In the genomic region with DNA sequence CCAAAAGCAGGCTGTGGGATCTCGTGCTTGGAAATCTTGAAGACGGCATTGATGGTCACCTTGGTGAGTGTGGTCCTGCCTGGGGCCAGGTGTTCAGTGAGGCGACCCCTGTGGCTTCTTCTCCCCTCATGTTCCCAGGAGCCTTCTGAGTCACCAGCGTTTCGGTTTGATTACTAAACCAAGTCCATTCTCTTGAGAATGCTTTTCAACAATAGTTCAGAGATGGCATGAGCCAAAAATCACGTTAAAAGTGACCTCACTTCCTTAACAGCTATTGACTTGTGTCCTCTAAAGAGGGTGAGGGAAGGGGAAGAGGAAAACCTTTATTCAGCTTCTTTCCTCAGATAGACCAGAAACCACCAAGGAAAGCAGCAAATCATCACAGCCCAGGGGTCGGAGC, we compare ENCODE assay signal across 1 cellular context.
A peak's percentile ranks its signal among the peaks of the same experiment; 100 is the strongest.
TF ChIP-seq lines count a peak whose summit lies in the region.

No MANE protein-coding gene starts in this region.

TF ChIP-seq in GM12878, 131 proteins besides CTCF, POLR2A, EP300 and RAD21 (continued from another document):
- TF ChIP-seq, protein P1, sequence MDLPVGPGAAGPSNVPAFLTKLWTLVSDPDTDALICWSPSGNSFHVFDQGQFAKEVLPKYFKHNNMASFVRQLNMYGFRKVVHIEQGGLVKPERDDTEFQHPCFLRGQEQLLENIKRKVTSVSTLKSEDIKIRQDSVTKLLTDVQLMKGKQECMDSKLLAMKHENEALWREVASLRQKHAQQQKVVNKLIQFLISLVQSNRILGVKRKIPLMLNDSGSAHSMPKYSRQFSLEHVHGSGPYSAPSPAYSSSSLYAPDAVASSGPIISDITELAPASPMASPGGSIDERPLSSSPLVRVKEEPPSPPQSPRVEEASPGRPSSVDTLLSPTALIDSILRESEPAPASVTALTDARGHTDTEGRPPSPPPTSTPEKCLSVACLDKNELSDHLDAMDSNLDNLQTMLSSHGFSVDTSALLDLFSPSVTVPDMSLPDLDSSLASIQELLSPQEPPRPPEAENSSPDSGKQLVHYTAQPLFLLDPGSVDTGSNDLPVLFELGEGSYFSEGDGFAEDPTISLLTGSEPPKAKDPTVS (IDR thresholded peaks at IDR 0.05; ENCODE audit: low read depth, low read length): no peak
- no peak for TF ChIP-seq JUND (IDR thresholded peaks at IDR 0.05; ENCODE audit: low read depth, low read length)
- peak; percentile 93 for TF ChIP-seq NFIC (IDR thresholded peaks at IDR 0.05; ENCODE audit: low read depth, low read length)
- peak; percentile 75 for TF ChIP-seq BCL3 (IDR thresholded peaks at IDR 0.05; ENCODE audit: borderline replicate concordance, insufficient read depth, low read depth, low read length, poor library complexity, severe bottlenecking)
- TF ChIP-seq MXI1 (IDR thresholded peaks at IDR 0.05; ENCODE audit: low read depth, low read length): no peak
- TF ChIP-seq CEBPB (IDR thresholded peaks at IDR 0.05; ENCODE audit: borderline replicate concordance in 1 of 2, low read depth in 2 of 2, low read length in 2 of 2): no peak
- TF ChIP-seq CHD1 (IDR thresholded peaks at IDR 0.05; ENCODE audit: low read depth, low read length): no peak
- no peak for TF ChIP-seq ZZZ3 (IDR thresholded peaks at IDR 0.05; ENCODE audit: control insufficient read depth, insufficient read length, low read depth)
- TF ChIP-seq TCF3 (IDR thresholded peaks at IDR 0.05; ENCODE audit: borderline replicate concordance, insufficient read depth, low read depth, low read length): peak; percentile 91
- TF ChIP-seq NBN (IDR thresholded peaks at IDR 0.05): no peak
- TF ChIP-seq, protein P2, sequence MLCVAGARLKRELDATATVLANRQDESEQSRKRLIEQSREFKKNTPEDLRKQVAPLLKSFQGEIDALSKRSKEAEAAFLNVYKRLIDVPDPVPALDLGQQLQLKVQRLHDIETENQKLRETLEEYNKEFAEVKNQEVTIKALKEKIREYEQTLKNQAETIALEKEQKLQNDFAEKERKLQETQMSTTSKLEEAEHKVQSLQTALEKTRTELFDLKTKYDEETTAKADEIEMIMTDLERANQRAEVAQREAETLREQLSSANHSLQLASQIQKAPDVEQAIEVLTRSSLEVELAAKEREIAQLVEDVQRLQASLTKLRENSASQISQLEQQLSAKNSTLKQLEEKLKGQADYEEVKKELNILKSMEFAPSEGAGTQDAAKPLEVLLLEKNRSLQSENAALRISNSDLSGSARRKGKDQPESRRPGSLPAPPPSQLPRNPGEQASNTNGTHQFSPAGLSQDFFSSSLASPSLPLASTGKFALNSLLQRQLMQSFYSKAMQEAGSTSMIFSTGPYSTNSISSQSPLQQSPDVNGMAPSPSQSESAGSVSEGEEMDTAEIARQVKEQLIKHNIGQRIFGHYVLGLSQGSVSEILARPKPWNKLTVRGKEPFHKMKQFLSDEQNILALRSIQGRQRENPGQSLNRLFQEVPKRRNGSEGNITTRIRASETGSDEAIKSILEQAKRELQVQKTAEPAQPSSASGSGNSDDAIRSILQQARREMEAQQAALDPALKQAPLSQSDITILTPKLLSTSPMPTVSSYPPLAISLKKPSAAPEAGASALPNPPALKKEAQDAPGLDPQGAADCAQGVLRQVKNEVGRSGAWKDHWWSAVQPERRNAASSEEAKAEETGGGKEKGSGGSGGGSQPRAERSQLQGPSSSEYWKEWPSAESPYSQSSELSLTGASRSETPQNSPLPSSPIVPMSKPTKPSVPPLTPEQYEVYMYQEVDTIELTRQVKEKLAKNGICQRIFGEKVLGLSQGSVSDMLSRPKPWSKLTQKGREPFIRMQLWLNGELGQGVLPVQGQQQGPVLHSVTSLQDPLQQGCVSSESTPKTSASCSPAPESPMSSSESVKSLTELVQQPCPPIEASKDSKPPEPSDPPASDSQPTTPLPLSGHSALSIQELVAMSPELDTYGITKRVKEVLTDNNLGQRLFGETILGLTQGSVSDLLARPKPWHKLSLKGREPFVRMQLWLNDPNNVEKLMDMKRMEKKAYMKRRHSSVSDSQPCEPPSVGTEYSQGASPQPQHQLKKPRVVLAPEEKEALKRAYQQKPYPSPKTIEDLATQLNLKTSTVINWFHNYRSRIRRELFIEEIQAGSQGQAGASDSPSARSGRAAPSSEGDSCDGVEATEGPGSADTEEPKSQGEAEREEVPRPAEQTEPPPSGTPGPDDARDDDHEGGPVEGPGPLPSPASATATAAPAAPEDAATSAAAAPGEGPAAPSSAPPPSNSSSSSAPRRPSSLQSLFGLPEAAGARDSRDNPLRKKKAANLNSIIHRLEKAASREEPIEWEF (IDR thresholded peaks at IDR 0.05; ENCODE audit: insufficient replicate concordance, low read depth, low read length): no peak
- TF ChIP-seq ASH2L (IDR thresholded peaks at IDR 0.05; ENCODE audit: borderline replicate concordance, low read depth): no peak
- no peak for TF ChIP-seq SRF (IDR thresholded peaks at IDR 0.05; ENCODE audit: low read depth in 2 of 2, low read length in 2 of 2)
- TF ChIP-seq, protein P3, sequence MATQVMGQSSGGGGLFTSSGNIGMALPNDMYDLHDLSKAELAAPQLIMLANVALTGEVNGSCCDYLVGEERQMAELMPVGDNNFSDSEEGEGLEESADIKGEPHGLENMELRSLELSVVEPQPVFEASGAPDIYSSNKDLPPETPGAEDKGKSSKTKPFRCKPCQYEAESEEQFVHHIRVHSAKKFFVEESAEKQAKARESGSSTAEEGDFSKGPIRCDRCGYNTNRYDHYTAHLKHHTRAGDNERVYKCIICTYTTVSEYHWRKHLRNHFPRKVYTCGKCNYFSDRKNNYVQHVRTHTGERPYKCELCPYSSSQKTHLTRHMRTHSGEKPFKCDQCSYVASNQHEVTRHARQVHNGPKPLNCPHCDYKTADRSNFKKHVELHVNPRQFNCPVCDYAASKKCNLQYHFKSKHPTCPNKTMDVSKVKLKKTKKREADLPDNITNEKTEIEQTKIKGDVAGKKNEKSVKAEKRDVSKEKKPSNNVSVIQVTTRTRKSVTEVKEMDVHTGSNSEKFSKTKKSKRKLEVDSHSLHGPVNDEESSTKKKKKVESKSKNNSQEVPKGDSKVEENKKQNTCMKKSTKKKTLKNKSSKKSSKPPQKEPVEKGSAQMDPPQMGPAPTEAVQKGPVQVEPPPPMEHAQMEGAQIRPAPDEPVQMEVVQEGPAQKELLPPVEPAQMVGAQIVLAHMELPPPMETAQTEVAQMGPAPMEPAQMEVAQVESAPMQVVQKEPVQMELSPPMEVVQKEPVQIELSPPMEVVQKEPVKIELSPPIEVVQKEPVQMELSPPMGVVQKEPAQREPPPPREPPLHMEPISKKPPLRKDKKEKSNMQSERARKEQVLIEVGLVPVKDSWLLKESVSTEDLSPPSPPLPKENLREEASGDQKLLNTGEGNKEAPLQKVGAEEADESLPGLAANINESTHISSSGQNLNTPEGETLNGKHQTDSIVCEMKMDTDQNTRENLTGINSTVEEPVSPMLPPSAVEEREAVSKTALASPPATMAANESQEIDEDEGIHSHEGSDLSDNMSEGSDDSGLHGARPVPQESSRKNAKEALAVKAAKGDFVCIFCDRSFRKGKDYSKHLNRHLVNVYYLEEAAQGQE (IDR thresholded peaks at IDR 0.05; ENCODE audit: low read depth, low read length): no peak
- peak; percentile 63; the same call in 1 of the 2 replicates for TF ChIP-seq MTA3 (IDR thresholded peaks at IDR 0.05; ENCODE audit: borderline replicate concordance, low read length)
- TF ChIP-seq HDAC6 (IDR thresholded peaks at IDR 0.05; ENCODE audit: unreplicated experiment): no peak
- TF ChIP-seq CBFB (IDR thresholded peaks at IDR 0.05; ENCODE audit: low read depth): peak; percentile 93
- no peak for TF ChIP-seq GATAD2B (conservative IDR thresholded peaks at IDR 0.05; ENCODE audit: low read depth)
- no peak for TF ChIP-seq YBX1 (IDR thresholded peaks at IDR 0.05)
- TF ChIP-seq E2F4 (IDR thresholded peaks at IDR 0.05; ENCODE audit: low read depth, low read length): no peak
- TF ChIP-seq FOXM1 (IDR thresholded peaks at IDR 0.05; ENCODE audit: low read depth, low read length): peak; percentile 94
TF ChIP-seq in GM12878: peak in this region for 28.
